In the genomic region with DNA sequence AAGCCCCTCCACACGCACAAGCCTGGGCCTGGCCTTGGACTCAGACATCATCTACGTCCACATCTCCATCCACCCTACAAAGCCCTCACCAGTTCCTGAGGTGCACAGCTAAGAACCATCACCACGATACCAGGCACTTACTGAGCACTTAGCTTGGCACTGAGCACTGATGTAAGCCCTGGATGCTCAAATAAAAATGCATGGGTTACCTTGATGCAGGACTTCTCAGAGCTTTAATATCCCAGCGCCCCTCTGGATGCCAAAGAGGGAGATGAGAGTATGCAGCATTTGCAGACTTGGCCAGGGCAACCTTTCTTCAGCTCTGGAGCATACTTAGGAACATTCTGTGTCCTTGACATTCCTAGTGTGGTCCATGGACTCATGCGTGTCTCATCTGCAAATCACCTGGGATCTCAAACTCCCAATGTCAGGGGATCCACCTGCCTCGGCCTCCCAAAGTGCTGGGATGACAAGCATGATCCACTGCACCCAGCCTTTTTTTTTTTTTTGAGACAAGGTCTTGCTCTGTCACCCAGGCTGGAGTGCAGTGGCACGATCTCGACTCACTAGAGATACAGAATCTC, we compare ENCODE assay signal across 25 cellular contexts.
"Had no signal": no experiment of that assay in that cellular context is flagged by ENCODE, and none has a peak within 500 bp of the region (broad histone marks: within the 10 kb centered on the region; RNA-seq: fewer than 3 reads in every experiment).

No MANE protein-coding gene starts in this region.

- H3K4me3 Mint-ChIP-seq: naive thymus-derived CD4-positive, alpha-beta T cell; natural killer cell treated with Interleukin-12 subunit alpha and Interleukin-12 subunit beta and Interleukin-15 and Interleukin-18, amount 100 ng/mL, for 72 hours; stimulated activated naive CD8-positive, alpha-beta T cell treated with anti-CD3 and anti-CD28 coated beads, Interleukin-15, Interleukin-2, amounts not matched to agents 100 ng/mL and 50 ng/mL, for 24 hours; type B pancreatic cell had no signal

- H3K9me3 ChIP-seq: left ventricle myocardium inferior, mucosa of descending colon, right atrium auricular region, suprapubic skin, thoracic aorta, tibial nerve, uterus had no signal

- H3K4me1 ChIP-seq: parathyroid adenoma, suprapubic skin, tibial nerve, uterus had no signal

- ATAC-seq: mucosa of descending colon; naive thymus-derived CD4-positive, alpha-beta T cell; natural killer cell treated with Interleukin-12 subunit alpha and Interleukin-12 subunit beta and Interleukin-15 and Interleukin-18, amount 100 ng/mL, for 72 hours; sciatic nerve had no signal

- H3K27me3 ChIP-seq: right atrium auricular region, suprapubic skin, tibial nerve, uterus had no signal

- H3K4me3 ChIP-seq: left ventricle myocardium inferior, lung, mucosa of descending colon, right atrium auricular region, skin epidermis, suprapubic skin, thoracic aorta, tibial nerve, uterus had no signal

- H2AFZ ChIP-seq: parathyroid adenoma had no signal

- H3K9me3 Mint-ChIP-seq: naive thymus-derived CD4-positive, alpha-beta T cell; natural killer cell treated with Interleukin-12 subunit alpha and Interleukin-12 subunit beta and Interleukin-15 and Interleukin-18, amount 100 ng/mL, for 72 hours; stimulated activated naive CD8-positive, alpha-beta T cell treated with anti-CD3 and anti-CD28 coated beads, Interleukin-15, Interleukin-2, amounts not matched to agents 100 ng/mL and 50 ng/mL, for 24 hours; type B pancreatic cell had no signal

- H3K9ac ChIP-seq: parathyroid adenoma had no signal

- H3K36me3 Mint-ChIP-seq: naive thymus-derived CD4-positive, alpha-beta T cell; natural killer cell treated with Interleukin-12 subunit alpha and Interleukin-12 subunit beta and Interleukin-15 and Interleukin-18, amount 100 ng/mL, for 72 hours; type B pancreatic cell had no signal

- H3K36me3 ChIP-seq: left ventricle myocardium inferior, right atrium auricular region, suprapubic skin, thoracic aorta, tibial nerve, uterus had no signal

- H3K27ac ChIP-seq: left ventricle myocardium inferior, parathyroid adenoma, right atrium auricular region, skin epidermis, suprapubic skin, thoracic aorta, tibial nerve, uterus had no signal

- H3K27ac Mint-ChIP-seq: natural killer cell treated with Interleukin-12 subunit alpha and Interleukin-12 subunit beta and Interleukin-15 and Interleukin-18, amount 100 ng/mL, for 72 hours; stimulated activated naive CD8-positive, alpha-beta T cell treated with anti-CD3 and anti-CD28 coated beads, Interleukin-15, Interleukin-2, amounts not matched to agents 100 ng/mL and 50 ng/mL, for 24 hours; type B pancreatic cell had no signal

- H3K4me1 Mint-ChIP-seq: naive thymus-derived CD4-positive, alpha-beta T cell had no signal

- DNase-seq: hypothalamus; islet precursor cell; left ventricle myocardium inferior; mesendoderm; midbrain; mucosa of descending colon; naive thymus-derived CD4-positive, alpha-beta T cell; nucleus accumbens; stimulated activated CD4-positive, alpha-beta T cell treated with anti-CD3 and anti-CD28 coated beads, Interleukin-12 subunit alpha, Interleukin-12 subunit beta, amount 100 ng/mL, for 4 hours; stimulated activated CD4-positive, alpha-beta T cell treated with anti-CD3 and anti-CD28 coated beads, Interleukin-15, amount 100 ng/mL, for 24 hours; stimulated activated CD4-positive, alpha-beta T cell treated with anti-CD3 and anti-CD28 coated beads, Interleukin-2, amount 100 ng/mL, for 24 hours; stimulated activated CD4-positive, alpha-beta T cell treated with anti-CD3 and anti-CD28 coated beads, Interleukin-4, amount 100 ng/mL, for 1 hour; stimulated activated naive CD4-positive, alpha-beta T cell; uterus had no signal
